1 cellular context compared by ENCODE assay signal in the genomic region with DNA sequence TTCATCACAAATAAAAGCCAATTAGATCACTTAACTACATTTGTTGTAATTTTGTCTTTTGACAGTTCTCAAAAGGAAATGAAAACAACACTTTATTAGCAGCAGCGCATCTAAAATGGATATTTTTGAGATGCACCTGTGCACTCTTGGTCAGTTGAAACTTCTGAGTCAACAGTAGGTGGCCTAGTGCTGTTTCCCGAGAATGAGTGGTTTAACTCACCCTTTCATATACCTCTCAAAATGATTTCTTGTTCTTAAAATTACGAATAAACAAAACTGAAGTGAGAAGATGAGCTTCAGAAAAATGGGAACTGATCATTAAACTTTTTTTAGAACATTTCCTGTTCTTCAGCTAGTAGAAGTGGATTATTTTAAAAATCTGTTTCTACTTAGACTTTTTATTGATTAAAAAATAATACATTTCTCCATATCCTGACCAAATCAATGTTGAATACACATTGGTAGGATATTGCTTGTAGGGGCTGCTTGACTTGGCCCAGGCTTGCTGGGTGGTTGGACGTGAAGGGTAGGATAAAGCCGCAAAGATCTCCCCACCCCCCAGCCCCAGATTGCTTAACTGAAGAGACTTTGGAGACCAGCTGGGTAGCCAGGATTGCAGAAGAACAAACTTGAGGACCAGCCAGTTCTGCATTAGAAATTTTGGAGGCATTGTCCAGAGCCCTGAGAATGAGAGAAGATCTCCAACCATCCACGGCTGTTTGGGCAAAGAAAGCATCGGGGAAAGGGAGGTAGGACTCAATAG.
TF ChIP-seq lines count a peak whose summit lies in the region.

No MANE protein-coding gene starts in this region.

TF ChIP-seq in GM12878, 131 proteins besides CTCF, POLR2A, EP300 and RAD21 (continued from another document and continues in another):
- TF ChIP-seq, protein P1, sequence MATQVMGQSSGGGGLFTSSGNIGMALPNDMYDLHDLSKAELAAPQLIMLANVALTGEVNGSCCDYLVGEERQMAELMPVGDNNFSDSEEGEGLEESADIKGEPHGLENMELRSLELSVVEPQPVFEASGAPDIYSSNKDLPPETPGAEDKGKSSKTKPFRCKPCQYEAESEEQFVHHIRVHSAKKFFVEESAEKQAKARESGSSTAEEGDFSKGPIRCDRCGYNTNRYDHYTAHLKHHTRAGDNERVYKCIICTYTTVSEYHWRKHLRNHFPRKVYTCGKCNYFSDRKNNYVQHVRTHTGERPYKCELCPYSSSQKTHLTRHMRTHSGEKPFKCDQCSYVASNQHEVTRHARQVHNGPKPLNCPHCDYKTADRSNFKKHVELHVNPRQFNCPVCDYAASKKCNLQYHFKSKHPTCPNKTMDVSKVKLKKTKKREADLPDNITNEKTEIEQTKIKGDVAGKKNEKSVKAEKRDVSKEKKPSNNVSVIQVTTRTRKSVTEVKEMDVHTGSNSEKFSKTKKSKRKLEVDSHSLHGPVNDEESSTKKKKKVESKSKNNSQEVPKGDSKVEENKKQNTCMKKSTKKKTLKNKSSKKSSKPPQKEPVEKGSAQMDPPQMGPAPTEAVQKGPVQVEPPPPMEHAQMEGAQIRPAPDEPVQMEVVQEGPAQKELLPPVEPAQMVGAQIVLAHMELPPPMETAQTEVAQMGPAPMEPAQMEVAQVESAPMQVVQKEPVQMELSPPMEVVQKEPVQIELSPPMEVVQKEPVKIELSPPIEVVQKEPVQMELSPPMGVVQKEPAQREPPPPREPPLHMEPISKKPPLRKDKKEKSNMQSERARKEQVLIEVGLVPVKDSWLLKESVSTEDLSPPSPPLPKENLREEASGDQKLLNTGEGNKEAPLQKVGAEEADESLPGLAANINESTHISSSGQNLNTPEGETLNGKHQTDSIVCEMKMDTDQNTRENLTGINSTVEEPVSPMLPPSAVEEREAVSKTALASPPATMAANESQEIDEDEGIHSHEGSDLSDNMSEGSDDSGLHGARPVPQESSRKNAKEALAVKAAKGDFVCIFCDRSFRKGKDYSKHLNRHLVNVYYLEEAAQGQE (IDR thresholded peaks at IDR 0.05; ENCODE audit: low read depth, low read length), result no peak
- TF ChIP-seq, protein P2, sequence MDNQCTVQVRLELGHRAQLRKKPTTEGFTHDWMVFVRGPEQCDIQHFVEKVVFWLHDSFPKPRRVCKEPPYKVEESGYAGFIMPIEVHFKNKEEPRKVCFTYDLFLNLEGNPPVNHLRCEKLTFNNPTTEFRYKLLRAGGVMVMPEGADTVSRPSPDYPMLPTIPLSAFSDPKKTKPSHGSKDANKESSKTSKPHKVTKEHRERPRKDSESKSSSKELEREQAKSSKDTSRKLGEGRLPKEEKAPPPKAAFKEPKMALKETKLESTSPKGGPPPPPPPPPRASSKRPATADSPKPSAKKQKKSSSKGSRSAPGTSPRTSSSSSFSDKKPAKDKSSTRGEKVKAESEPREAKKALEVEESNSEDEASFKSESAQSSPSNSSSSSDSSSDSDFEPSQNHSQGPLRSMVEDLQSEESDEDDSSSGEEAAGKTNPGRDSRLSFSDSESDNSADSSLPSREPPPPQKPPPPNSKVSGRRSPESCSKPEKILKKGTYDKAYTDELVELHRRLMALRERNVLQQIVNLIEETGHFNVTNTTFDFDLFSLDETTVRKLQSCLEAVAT (IDR thresholded peaks at IDR 0.05), result peak; percentile 54
- TF ChIP-seq STAT3 (IDR thresholded peaks at IDR 0.05; ENCODE audit: low read depth, low read length), result 0 out of 2 replicates have a peak, but pooled peaks have one; percentile 48
- TF ChIP-seq, protein P3, sequence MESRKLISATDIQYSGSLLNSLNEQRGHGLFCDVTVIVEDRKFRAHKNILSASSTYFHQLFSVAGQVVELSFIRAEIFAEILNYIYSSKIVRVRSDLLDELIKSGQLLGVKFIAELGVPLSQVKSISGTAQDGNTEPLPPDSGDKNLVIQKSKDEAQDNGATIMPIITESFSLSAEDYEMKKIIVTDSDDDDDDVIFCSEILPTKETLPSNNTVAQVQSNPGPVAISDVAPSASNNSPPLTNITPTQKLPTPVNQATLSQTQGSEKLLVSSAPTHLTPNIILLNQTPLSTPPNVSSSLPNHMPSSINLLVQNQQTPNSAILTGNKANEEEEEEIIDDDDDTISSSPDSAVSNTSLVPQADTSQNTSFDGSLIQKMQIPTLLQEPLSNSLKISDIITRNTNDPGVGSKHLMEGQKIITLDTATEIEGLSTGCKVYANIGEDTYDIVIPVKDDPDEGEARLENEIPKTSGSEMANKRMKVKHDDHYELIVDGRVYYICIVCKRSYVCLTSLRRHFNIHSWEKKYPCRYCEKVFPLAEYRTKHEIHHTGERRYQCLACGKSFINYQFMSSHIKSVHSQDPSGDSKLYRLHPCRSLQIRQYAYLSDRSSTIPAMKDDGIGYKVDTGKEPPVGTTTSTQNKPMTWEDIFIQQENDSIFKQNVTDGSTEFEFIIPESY (IDR thresholded peaks at IDR 0.05), result no peak
- TF ChIP-seq, protein P4, sequence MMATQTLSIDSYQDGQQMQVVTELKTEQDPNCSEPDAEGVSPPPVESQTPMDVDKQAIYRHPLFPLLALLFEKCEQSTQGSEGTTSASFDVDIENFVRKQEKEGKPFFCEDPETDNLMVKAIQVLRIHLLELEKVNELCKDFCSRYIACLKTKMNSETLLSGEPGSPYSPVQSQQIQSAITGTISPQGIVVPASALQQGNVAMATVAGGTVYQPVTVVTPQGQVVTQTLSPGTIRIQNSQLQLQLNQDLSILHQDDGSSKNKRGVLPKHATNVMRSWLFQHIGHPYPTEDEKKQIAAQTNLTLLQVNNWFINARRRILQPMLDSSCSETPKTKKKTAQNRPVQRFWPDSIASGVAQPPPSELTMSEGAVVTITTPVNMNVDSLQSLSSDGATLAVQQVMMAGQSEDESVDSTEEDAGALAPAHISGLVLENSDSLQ (IDR thresholded peaks at IDR 0.05), result no peak
- TF ChIP-seq MTA3 (IDR thresholded peaks at IDR 0.05; ENCODE audit: borderline replicate concordance, low read length), result peak; percentile 24; the same call in 1 of the 2 replicates
- TF ChIP-seq NR2C1 (IDR thresholded peaks at IDR 0.05), result no peak
- TF ChIP-seq HDAC2 (IDR thresholded peaks at IDR 0.05), result no peak
- TF ChIP-seq SREBF1 (IDR thresholded peaks at IDR 0.05; ENCODE audit: low read length), result no peak
- TF ChIP-seq GATAD2B (conservative IDR thresholded peaks at IDR 0.05; ENCODE audit: low read depth), result peak; percentile 19; the same call in 1 of the 2 replicates
- TF ChIP-seq RCOR1 (conservative IDR thresholded peaks at IDR 0.05; ENCODE audit: low read depth, low read length), result peak; percentile 86; the same call in 1 of the 2 replicates
- no peak for TF ChIP-seq RELA (IDR thresholded peaks at IDR 0.05; ENCODE audit: borderline replicate concordance, partially characterized antibody)
- TF ChIP-seq, protein P5, sequence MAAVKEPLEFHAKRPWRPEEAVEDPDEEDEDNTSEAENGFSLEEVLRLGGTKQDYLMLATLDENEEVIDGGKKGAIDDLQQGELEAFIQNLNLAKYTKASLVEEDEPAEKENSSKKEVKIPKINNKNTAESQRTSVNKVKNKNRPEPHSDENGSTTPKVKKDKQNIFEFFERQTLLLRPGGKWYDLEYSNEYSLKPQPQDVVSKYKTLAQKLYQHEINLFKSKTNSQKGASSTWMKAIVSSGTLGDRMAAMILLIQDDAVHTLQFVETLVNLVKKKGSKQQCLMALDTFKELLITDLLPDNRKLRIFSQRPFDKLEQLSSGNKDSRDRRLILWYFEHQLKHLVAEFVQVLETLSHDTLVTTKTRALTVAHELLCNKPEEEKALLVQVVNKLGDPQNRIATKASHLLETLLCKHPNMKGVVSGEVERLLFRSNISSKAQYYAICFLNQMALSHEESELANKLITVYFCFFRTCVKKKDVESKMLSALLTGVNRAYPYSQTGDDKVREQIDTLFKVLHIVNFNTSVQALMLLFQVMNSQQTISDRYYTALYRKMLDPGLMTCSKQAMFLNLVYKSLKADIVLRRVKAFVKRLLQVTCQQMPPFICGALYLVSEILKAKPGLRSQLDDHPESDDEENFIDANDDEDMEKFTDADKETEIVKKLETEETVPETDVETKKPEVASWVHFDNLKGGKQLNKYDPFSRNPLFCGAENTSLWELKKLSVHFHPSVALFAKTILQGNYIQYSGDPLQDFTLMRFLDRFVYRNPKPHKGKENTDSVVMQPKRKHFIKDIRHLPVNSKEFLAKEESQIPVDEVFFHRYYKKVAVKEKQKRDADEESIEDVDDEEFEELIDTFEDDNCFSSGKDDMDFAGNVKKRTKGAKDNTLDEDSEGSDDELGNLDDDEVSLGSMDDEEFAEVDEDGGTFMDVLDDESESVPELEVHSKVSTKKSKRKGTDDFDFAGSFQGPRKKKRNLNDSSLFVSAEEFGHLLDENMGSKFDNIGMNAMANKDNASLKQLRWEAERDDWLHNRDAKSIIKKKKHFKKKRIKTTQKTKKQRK (IDR thresholded peaks at IDR 0.05; ENCODE audit: low read depth, low read length), result no peak
- TF ChIP-seq POU2F2 (IDR thresholded peaks at IDR 0.05; ENCODE audit: borderline replicate concordance, low read depth, low read length), result peak; percentile 68; the same call in 1 of the 3 replicates
- peak; percentile 80 for TF ChIP-seq PML (IDR thresholded peaks at IDR 0.05; ENCODE audit: low read length)
- TF ChIP-seq TBL1XR1 (IDR thresholded peaks at IDR 0.05; ENCODE audit: low read depth, low read length), result peak; percentile 82
- TF ChIP-seq, protein P6, sequence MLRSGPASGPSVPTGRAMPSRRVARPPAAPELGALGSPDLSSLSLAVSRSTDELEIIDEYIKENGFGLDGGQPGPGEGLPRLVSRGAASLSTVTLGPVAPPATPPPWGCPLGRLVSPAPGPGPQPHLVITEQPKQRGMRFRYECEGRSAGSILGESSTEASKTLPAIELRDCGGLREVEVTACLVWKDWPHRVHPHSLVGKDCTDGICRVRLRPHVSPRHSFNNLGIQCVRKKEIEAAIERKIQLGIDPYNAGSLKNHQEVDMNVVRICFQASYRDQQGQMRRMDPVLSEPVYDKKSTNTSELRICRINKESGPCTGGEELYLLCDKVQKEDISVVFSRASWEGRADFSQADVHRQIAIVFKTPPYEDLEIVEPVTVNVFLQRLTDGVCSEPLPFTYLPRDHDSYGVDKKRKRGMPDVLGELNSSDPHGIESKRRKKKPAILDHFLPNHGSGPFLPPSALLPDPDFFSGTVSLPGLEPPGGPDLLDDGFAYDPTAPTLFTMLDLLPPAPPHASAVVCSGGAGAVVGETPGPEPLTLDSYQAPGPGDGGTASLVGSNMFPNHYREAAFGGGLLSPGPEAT (IDR thresholded peaks at IDR 0.05; ENCODE audit: low read depth), result peak; percentile 70; the same call in 1 of the 2 replicates
- peak; percentile 86; the same call in 1 of the 2 replicates for TF ChIP-seq TARDBP (IDR thresholded peaks at IDR 0.05; ENCODE audit: borderline replicate concordance)
- peak; percentile 56 for TF ChIP-seq EED (IDR thresholded peaks at IDR 0.05; ENCODE audit: low read depth)
- no peak for TF ChIP-seq LARP7 (IDR thresholded peaks at IDR 0.05)
- TF ChIP-seq CHD2 (IDR thresholded peaks at IDR 0.05; ENCODE audit: borderline replicate concordance, low read depth, low read length), result peak; percentile 35; the same call in 1 of the 2 replicates
- TF ChIP-seq CREB1 (IDR thresholded peaks at IDR 0.05; ENCODE audit: low read depth), result peak; percentile 53; the same call in 1 of the 2 replicates
- TF ChIP-seq ZBED1 (IDR thresholded peaks at IDR 0.05; ENCODE audit: borderline replicate concordance), result peak; percentile 83; the same call in 1 of the 2 replicates
- peak; percentile 93 for TF ChIP-seq JUNB (IDR thresholded peaks at IDR 0.05)
- no peak for TF ChIP-seq RBBP5 (conservative IDR thresholded peaks at IDR 0.05)
- TF ChIP-seq NFYA (IDR thresholded peaks at IDR 0.05; ENCODE audit: borderline replicate concordance, low read depth, low read length), result no peak
- TF ChIP-seq, protein P7, sequence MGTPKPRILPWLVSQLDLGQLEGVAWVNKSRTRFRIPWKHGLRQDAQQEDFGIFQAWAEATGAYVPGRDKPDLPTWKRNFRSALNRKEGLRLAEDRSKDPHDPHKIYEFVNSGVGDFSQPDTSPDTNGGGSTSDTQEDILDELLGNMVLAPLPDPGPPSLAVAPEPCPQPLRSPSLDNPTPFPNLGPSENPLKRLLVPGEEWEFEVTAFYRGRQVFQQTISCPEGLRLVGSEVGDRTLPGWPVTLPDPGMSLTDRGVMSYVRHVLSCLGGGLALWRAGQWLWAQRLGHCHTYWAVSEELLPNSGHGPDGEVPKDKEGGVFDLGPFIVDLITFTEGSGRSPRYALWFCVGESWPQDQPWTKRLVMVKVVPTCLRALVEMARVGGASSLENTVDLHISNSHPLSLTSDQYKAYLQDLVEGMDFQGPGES (IDR thresholded peaks at IDR 0.05), result no peak
- TF ChIP-seq CBFB (IDR thresholded peaks at IDR 0.05; ENCODE audit: low read depth), result peak; percentile 65
- no peak for TF ChIP-seq NFXL1 (IDR thresholded peaks at IDR 0.05; ENCODE audit: borderline replicate concordance)
- no peak for TF ChIP-seq HDAC6 (IDR thresholded peaks at IDR 0.05; ENCODE audit: unreplicated experiment)
- no peak for TF ChIP-seq SIX5 (IDR thresholded peaks at IDR 0.05; ENCODE audit: low read depth, low read length, severe bottlenecking)
- no peak for TF ChIP-seq HDGF (IDR thresholded peaks at IDR 0.05)
- TF ChIP-seq, protein P8, sequence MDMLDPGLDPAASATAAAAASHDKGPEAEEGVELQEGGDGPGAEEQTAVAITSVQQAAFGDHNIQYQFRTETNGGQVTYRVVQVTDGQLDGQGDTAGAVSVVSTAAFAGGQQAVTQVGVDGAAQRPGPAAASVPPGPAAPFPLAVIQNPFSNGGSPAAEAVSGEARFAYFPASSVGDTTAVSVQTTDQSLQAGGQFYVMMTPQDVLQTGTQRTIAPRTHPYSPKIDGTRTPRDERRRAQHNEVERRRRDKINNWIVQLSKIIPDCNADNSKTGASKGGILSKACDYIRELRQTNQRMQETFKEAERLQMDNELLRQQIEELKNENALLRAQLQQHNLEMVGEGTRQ (IDR thresholded peaks at IDR 0.05; ENCODE audit: borderline replicate concordance, low read depth, low read length), result no peak
- TF ChIP-seq BHLHE40 (IDR thresholded peaks at IDR 0.05; ENCODE audit: borderline replicate concordance in 1 of 2, low read depth in 2 of 2, low read length in 1 of 2), result peak; percentile 41 to 54; a peak in 3 of 4 replicates
- peak; percentile 99 for TF ChIP-seq NFIC (IDR thresholded peaks at IDR 0.05; ENCODE audit: low read depth, low read length)
- TF ChIP-seq, protein P9, sequence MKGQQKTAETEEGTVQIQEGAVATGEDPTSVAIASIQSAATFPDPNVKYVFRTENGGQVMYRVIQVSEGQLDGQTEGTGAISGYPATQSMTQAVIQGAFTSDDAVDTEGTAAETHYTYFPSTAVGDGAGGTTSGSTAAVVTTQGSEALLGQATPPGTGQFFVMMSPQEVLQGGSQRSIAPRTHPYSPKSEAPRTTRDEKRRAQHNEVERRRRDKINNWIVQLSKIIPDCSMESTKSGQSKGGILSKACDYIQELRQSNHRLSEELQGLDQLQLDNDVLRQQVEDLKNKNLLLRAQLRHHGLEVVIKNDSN (IDR thresholded peaks at IDR 0.05; ENCODE audit: borderline replicate concordance, extremely low read length, insufficient read depth, low read depth, low read length), result no peak
- no peak; a peak in 1 of 4 replicates for TF ChIP-seq CEBPB (IDR thresholded peaks at IDR 0.05; ENCODE audit: borderline replicate concordance in 1 of 2, low read depth in 2 of 2, low read length in 2 of 2)
- no peak for TF ChIP-seq SIN3A (IDR thresholded peaks at IDR 0.05; ENCODE audit: low read depth, low read length)
